In genomic region chr20:58309607-58310290, GRCh38 we compare ENCODE assay signal across 1 cellular context.
A peak's percentile ranks its signal among the peaks of the same experiment; 100 is the strongest.
TF ChIP-seq lines count a peak whose summit lies in the region.

A gene with protein sequence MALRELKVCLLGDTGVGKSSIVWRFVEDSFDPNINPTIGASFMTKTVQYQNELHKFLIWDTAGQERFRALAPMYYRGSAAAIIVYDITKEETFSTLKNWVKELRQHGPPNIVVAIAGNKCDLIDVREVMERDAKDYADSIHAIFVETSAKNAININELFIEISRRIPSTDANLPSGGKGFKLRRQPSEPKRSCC (plus strand): TSS chr20:58309715. CDS start chr20:58309977, 262 bp downstream.

TF ChIP-seq in HepG2, 621 proteins besides CTCF, POLR2A, EP300 and RAD21 (continued from another document and continues in another):
- peak; percentile 64 for TF ChIP-seq ZNF687 (CRISPR knock-in tag; IDR thresholded peaks at IDR 0.05)
- TF ChIP-seq HNRNPH1 (optimal IDR thresholded peaks at IDR 0.05; ENCODE audit: low read depth, low read length): no peak
- TF ChIP-seq, protein P1, sequence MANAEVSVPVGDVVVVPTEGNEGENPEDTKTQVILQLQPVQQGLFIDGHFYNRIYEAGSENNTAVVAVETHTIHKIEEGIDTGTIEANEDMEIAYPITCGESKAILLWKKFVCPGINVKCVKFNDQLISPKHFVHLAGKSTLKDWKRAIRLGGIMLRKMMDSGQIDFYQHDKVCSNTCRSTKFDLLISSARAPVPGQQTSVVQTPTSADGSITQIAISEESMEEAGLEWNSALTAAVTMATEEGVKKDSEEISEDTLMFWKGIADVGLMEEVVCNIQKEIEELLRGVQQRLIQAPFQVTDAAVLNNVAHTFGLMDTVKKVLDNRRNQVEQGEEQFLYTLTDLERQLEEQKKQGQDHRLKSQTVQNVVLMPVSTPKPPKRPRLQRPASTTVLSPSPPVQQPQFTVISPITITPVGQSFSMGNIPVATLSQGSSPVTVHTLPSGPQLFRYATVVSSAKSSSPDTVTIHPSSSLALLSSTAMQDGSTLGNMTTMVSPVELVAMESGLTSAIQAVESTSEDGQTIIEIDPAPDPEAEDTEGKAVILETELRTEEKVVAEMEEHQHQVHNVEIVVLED (CRISPR knock-in tag; IDR thresholded peaks at IDR 0.05; ENCODE audit: borderline replicate concordance): no peak; the same call in 1 of the 2 replicates
- no peak for TF ChIP-seq LCORL (IDR thresholded peaks at IDR 0.05)
- TF ChIP-seq LCORL (CRISPR knock-in tag; IDR thresholded peaks at IDR 0.05): no peak
- peak; percentile 4; the same call in 1 of the 2 replicates for TF ChIP-seq FOSL2 (CRISPR knock-in tag; IDR thresholded peaks at IDR 0.05)
- TF ChIP-seq PRDM15 (CRISPR knock-in tag; IDR thresholded peaks at IDR 0.05): 0 out of 2 replicates have a peak, but pooled peaks have one; percentile 30
- TF ChIP-seq ZSCAN20 (CRISPR knock-in tag; IDR thresholded peaks at IDR 0.05; ENCODE audit: borderline replicate concordance): peak; percentile 64; the same call in 1 of the 2 replicates
- TF ChIP-seq, protein P2, sequence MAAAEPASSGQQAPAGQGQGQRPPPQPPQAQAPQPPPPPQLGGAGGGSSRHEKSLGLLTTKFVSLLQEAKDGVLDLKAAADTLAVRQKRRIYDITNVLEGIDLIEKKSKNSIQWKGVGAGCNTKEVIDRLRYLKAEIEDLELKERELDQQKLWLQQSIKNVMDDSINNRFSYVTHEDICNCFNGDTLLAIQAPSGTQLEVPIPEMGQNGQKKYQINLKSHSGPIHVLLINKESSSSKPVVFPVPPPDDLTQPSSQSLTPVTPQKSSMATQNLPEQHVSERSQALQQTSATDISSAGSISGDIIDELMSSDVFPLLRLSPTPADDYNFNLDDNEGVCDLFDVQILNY (CRISPR knock-in tag; conservative IDR thresholded peaks at IDR 0.05): peak; percentile 29; the same call in 1 of the 2 replicates
- peak; percentile 6; the same call in 1 of the 2 replicates for TF ChIP-seq RFXAP (CRISPR knock-in tag; IDR thresholded peaks at IDR 0.05; ENCODE audit: borderline replicate concordance)
- peak; percentile 83 for TF ChIP-seq ZNF34 (CRISPR knock-in tag; IDR thresholded peaks at IDR 0.05; ENCODE audit: borderline replicate concordance)
- TF ChIP-seq ZNF639 (CRISPR knock-in tag; conservative IDR thresholded peaks at IDR 0.05): peak; percentile 46; the same call in 1 of the 2 replicates
- TF ChIP-seq SP1 (IDR thresholded peaks at IDR 0.05): no peak
- peak; percentile 74; the same call in 1 of the 2 replicates for TF ChIP-seq SP1 (CRISPR knock-in tag; IDR thresholded peaks at IDR 0.05)
- TF ChIP-seq KLF12 (CRISPR knock-in tag; IDR thresholded peaks at IDR 0.05; ENCODE audit: borderline replicate concordance): peak; percentile 57; the same call in 1 of the 2 replicates
- peak; percentile 2; the same call in 1 of the 2 replicates for TF ChIP-seq ZNF234 (CRISPR knock-in tag; conservative IDR thresholded peaks at IDR 0.05)
- TF ChIP-seq BHLHE40 (IDR thresholded peaks at IDR 0.05; ENCODE audit: low read length): 0 out of 2 replicates have a peak, but pooled peaks have one; percentile 31
- TF ChIP-seq, protein P3, sequence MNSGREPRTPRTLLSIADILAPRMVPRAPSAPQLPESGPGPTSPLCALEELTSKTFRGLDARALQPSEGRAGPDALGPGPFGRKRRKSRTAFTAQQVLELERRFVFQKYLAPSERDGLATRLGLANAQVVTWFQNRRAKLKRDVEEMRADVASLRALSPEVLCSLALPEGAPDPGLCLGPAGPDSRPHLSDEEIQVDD (CRISPR knock-in tag; IDR thresholded peaks at IDR 0.05; ENCODE audit: borderline replicate concordance): peak; percentile 69; the same call in 1 of the 2 replicates
- TF ChIP-seq ERF (CRISPR knock-in tag; IDR thresholded peaks at IDR 0.05): peak; percentile 71; the same call in 1 of the 2 replicates
- TF ChIP-seq MYC (CRISPR knock-in tag; IDR thresholded peaks at IDR 0.05; ENCODE audit: borderline replicate concordance): peak; percentile 53; the same call in 1 of the 2 replicates
- no peak for TF ChIP-seq HMG20A (CRISPR knock-in tag; IDR thresholded peaks at IDR 0.05; ENCODE audit: borderline replicate concordance)
- peak; percentile 88; the same call in 1 of the 2 replicates for TF ChIP-seq ZNF773 (CRISPR knock-in tag; IDR thresholded peaks at IDR 0.05; ENCODE audit: borderline replicate concordance)
- peak; percentile 74; the same call in 1 of the 2 replicates for TF ChIP-seq TMF1 (CRISPR knock-in tag; IDR thresholded peaks at IDR 0.05; ENCODE audit: low read depth)
- TF ChIP-seq, protein P4, sequence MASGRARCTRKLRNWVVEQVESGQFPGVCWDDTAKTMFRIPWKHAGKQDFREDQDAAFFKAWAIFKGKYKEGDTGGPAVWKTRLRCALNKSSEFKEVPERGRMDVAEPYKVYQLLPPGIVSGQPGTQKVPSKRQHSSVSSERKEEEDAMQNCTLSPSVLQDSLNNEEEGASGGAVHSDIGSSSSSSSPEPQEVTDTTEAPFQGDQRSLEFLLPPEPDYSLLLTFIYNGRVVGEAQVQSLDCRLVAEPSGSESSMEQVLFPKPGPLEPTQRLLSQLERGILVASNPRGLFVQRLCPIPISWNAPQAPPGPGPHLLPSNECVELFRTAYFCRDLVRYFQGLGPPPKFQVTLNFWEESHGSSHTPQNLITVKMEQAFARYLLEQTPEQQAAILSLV (CRISPR knock-in tag; IDR thresholded peaks at IDR 0.05; ENCODE audit: borderline replicate concordance): peak; percentile 82; the same call in 1 of the 2 replicates
- TF ChIP-seq ZNF883 (CRISPR knock-in tag; IDR thresholded peaks at IDR 0.05; ENCODE audit: not compliant biosample characterization): no peak
- TF ChIP-seq SP4 (CRISPR knock-in tag; IDR thresholded peaks at IDR 0.05): peak; percentile 91
- TF ChIP-seq ETV5 (CRISPR knock-in tag; IDR thresholded peaks at IDR 0.05; ENCODE audit: borderline replicate concordance): peak; percentile 15; the same call in 1 of the 2 replicates
- TF ChIP-seq CBX5 (CRISPR knock-in tag; IDR thresholded peaks at IDR 0.05; ENCODE audit: borderline replicate concordance): no peak
- peak; percentile 23; the same call in 1 of the 2 replicates for TF ChIP-seq ZNF331 (CRISPR knock-in tag; IDR thresholded peaks at IDR 0.05)
- TF ChIP-seq FOXA1 (IDR thresholded peaks at IDR 0.05): no peak
- TF ChIP-seq FOXA1 (CRISPR knock-in tag; IDR thresholded peaks at IDR 0.05): 0 out of 2 replicates have a peak, but pooled peaks have one; percentile 8
- 0 out of 2 replicates have a peak, but pooled peaks have one; percentile 9 for TF ChIP-seq EED (CRISPR knock-in tag; IDR thresholded peaks at IDR 0.05)
- peak; percentile 66; the same call in 1 of the 2 replicates for TF ChIP-seq NR2C2 (CRISPR knock-in tag; IDR thresholded peaks at IDR 0.05; ENCODE audit: borderline replicate concordance)
- TF ChIP-seq YEATS2 (CRISPR knock-in tag; IDR thresholded peaks at IDR 0.05; ENCODE audit: borderline replicate concordance): no peak
- TF ChIP-seq ZNF468 (CRISPR knock-in tag; IDR thresholded peaks at IDR 0.05): 0 out of 2 replicates have a peak, but pooled peaks have one; percentile 58
- no peak for TF ChIP-seq ZNF720 (CRISPR knock-in tag; IDR thresholded peaks at IDR 0.05)
- 0 out of 2 replicates have a peak, but pooled peaks have one; percentile 57 for TF ChIP-seq DNMT1 (CRISPR knock-in tag; IDR thresholded peaks at IDR 0.05)
- no peak for TF ChIP-seq MEF2D (CRISPR knock-in tag; IDR thresholded peaks at IDR 0.05)
- TF ChIP-seq TCF12 (IDR thresholded peaks at IDR 0.05): no peak
- peak; percentile 70; the same call in 1 of the 2 replicates for TF ChIP-seq TCF12 (CRISPR knock-in tag; IDR thresholded peaks at IDR 0.05)
- TF ChIP-seq ISX (CRISPR knock-in tag; conservative IDR thresholded peaks at IDR 0.05): no peak
- TF ChIP-seq RAD51 (IDR thresholded peaks at IDR 0.05; ENCODE audit: borderline replicate concordance): no peak
- TF ChIP-seq ZNF296 (CRISPR knock-in tag; conservative IDR thresholded peaks at IDR 0.05): no peak
- TF ChIP-seq, protein P5, sequence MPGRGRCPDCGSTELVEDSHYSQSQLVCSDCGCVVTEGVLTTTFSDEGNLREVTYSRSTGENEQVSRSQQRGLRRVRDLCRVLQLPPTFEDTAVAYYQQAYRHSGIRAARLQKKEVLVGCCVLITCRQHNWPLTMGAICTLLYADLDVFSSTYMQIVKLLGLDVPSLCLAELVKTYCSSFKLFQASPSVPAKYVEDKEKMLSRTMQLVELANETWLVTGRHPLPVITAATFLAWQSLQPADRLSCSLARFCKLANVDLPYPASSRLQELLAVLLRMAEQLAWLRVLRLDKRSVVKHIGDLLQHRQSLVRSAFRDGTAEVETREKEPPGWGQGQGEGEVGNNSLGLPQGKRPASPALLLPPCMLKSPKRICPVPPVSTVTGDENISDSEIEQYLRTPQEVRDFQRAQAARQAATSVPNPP (CRISPR knock-in tag; IDR thresholded peaks at IDR 0.05): peak; percentile 50; the same call in 1 of the 2 replicates
- peak; percentile 30; the same call in 1 of the 2 replicates for TF ChIP-seq USF2 (IDR thresholded peaks at IDR 0.05; ENCODE audit: low read depth, low read length)
- no peak for TF ChIP-seq USF2 (CRISPR knock-in tag; IDR thresholded peaks at IDR 0.05; ENCODE audit: borderline replicate concordance)
- peak; percentile 52; the same call in 1 of the 2 replicates for TF ChIP-seq POLR2AphosphoS5 (IDR thresholded peaks at IDR 0.05; ENCODE audit: low read depth, low read length)
- TF ChIP-seq SIN3B (IDR thresholded peaks at IDR 0.05; ENCODE audit: low read length): peak; percentile 70; the same call in 1 of the 2 replicates
- TF ChIP-seq ZNF616 (CRISPR knock-in tag; IDR thresholded peaks at IDR 0.05; ENCODE audit: low read depth): peak; percentile 78; the same call in 1 of the 2 replicates
